ENCODE assay signal across 8 cellular contexts in the genomic region with DNA sequence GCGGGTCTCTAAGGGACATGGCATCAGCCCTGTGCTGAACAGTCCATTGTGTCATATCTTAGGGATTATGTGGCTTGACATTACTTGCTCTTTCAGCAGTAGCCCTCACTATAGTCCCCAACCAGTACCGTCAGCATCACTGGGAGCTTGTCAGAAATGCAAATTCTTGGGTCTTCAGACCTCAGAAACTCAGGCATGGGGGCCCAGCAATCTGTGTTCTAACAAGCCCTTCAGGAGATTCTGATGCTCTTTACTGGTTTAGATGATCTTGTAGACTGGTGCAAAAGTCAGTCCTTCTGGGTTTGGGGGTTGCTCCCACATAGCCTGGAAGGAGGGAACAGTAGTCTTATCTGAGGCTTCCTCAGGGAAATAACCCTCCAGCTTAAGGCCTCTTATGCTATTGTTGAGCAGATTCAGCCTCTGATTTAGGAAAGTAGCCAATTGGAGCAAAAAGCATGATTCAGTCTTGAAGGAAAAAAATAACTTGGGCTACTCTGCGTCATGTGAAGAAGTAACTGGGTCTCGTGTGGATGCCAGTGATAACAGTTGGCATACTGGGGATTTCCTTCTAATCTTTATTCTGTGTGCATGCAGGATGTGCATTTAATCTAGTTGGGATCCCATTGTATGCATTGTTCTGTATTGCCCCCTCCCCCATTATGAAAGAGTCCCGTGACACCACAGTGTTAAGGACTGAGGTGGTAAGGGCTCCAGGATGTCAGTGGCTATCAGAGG. TPM values are rescaled to one million over a fixed set of nuclear protein-coding genes. Genes with fewer than 3 reads are reported as not detected.
DNase-seq lines count a peak whose midpoint lies in the region; ATAC-seq and TF ChIP-seq lines count a peak whose summit lies in the region.

No MANE protein-coding gene starts in this region.

- H3K4me1 ChIP-seq in muscle layer of duodenum (ENCODE audit: control insufficient read depth in 1 of 2, insufficient read depth in 2 of 2, low read length in 2 of 2) (peaks cover 16 to 36% of the 10 kb centered on the region in 2 donors), SJCRH30 (no peaks in the 10 kb centered on the region)

- H3K9me3 ChIP-seq in muscle layer of duodenum (ENCODE audit: control insufficient read depth in 1 of 2, low read length in 2 of 2): no peaks in the 10 kb centered on the region
- no peaks in the 10 kb centered on the region for H3K9me3 ChIP-seq in SJCRH30 (replicated peaks)

- intact Hi-C loops in dorsolateral prefrontal cortex (cut with DNase I): loop anchor here (1.0 to 5.0 kb wide), 4 partner anchors 20 to 89 kb away; a partner anchor contains a TSS

- peak overlapping the region in 56 of 59 donors; percentile 0 to 90 (median 70) for H3K27ac ChIP-seq in dorsolateral prefrontal cortex
- peak overlapping the region; percentile 78 for H3K27ac ChIP-seq in muscle layer of duodenum (ENCODE audit: low read length)
- no peak overlapping the region for H3K27ac ChIP-seq in SJCRH30

- H3K36me3 ChIP-seq in muscle layer of duodenum (ENCODE audit: control insufficient read depth in 1 of 2, insufficient read depth in 2 of 2, low read length in 2 of 2): no peaks in the 10 kb centered on the region
- H3K36me3 ChIP-seq in SJCRH30: no peaks in the 10 kb centered on the region

- TF ChIP-seq CTCF in dorsolateral prefrontal cortex (IDR thresholded peaks at IDR 0.05 in 54 of 56, conservative IDR thresholded peaks at IDR 0.05 in 2 of 56; ENCODE audit: low read depth in 1 of 56, partially characterized antibody in 56 of 56): no peak

- peak overlapping the region in 28 of 59 donors; percentile 0 to 43 (median 20) for H3K4me3 ChIP-seq in dorsolateral prefrontal cortex
- H3K4me3 ChIP-seq in muscle layer of duodenum (ENCODE audit: low read depth in 1 of 2, low read length in 2 of 2): peak overlapping the region in 1 of 2 donors; percentile 12
- H3K4me3 ChIP-seq in SJCRH30: no peak overlapping the region

- DNase-seq in Daoy (ENCODE audit: low read depth) (peak; percentile 39), dorsolateral prefrontal cortex (no peak), NCI-H2196 (lab: John Stamatoyannopoulos, UW; ENCODE audit: unreplicated experiment) (no peak), SJCRH30 (no peak), OCI-M2 (lab: John Stamatoyannopoulos, UW; ENCODE audit: unreplicated experiment) (no peak)
- DNase-seq in activated CD8-positive, alpha-beta memory T cell treated with anti-CD3 and anti-CD28 coated beads for 24 hours: no peak

- ATAC-seq in HG02884 (IDR thresholded peaks at IDR 0.05; ENCODE audit: unreplicated experiment): peak; percentile 64

- H3K27me3 ChIP-seq in dorsolateral prefrontal cortex: no peaks in the 10 kb centered on the region
- H3K27me3 ChIP-seq in muscle layer of duodenum (ENCODE audit: low read depth, low read length): no peaks in the 10 kb centered on the region
- H3K27me3 ChIP-seq in SJCRH30: no peaks in the 10 kb centered on the region

RNA-seq across cellular contexts. Expression of a gene that starts 38.9 kb away (rescaled TPM):
- 7.1 and 7.4 TPM in 2 replicates for total RNA-seq in Daoy (2014; rRNA removed; shearing (Covaris generic))
- 100 to 1,000 TPM in 2 of 120 experiments, 10 to 100 TPM in 118; 52.9 to 121 (median 72.5) TPM for total RNA-seq in dorsolateral prefrontal cortex
- total RNA-seq in SJCRH30 (2014; rRNA removed; shearing (Covaris generic)): 10.3 and 12.1 TPM in 2 replicates
